In the genomic region with DNA sequence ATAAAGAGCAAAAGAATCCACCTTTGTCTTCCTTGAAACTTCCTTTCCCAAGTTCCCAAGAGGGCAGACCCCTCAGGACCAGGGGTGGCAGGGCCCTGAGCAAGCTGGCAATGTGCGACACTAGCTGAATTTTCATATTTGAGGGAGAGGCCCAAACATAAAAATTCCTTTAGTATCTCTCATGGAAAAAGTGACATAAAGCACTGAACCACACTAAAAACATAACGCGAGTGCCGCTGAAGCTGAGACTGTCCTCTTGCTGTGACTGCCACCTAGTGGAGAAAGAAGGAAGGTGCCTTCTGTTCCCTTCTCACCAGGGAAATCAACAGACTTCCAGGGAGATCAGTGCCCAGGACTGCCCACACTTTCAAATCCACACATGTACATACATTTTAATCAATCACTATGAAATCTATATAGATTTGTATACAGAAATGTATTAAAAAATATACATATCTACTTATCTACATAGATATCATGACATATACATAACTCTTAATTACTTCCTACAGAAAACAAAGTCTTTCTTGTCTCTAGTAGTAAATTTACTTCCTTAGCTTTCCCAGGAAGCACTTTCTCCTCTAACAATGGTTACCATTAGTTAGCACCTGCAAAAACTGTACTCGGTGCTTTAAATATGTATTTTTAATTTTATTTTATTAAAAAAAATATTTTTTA, we compare ENCODE assay signal across 8 cellular contexts.
DNase-seq lines count a peak whose midpoint lies in the region; ATAC-seq and TF ChIP-seq lines count a peak whose summit lies in the region.

No MANE protein-coding gene starts in this region.

- peak; percentile 86 for DNase-seq in GM04504 (ENCODE audit: low read depth)
- DNase-seq in HuH-7.5 (ENCODE audit: low spot score) = peak; percentile 90
- DNase-seq in activated T-cell treated with anti-CD3 and anti-CD28 coated beads for 24 hours (ENCODE audit: low read depth) = peak; percentile 62
- peak; percentile 79 for DNase-seq in epithelial cell of esophagus (ENCODE audit: low read depth)
- peak; percentile 44 for DNase-seq in stimulated activated CD8-positive, alpha-beta memory T cell treated with anti-CD3 and anti-CD28 coated beads, Interleukin-4, amount 100 ng/mL, for 24 hours (ENCODE audit: low read depth)

- H2AFZ ChIP-seq in OCI-LY1 (ENCODE audit: low read length) = no peak overlapping the region

- H3K4me1 ChIP-seq in OCI-LY1 (ENCODE audit: insufficient read depth, low read length, severe bottlenecking) (peaks cover 18% of the 10 kb centered on the region), mucosa of rectum (ENCODE audit: control insufficient read depth in 2 of 2, insufficient read depth in 2 of 2, low read length in 2 of 2) (peaks cover 2 to 12% of the 10 kb centered on the region in 2 donors)

- no peaks in the 10 kb centered on the region for H3K9me2 ChIP-seq in OCI-LY1 (ENCODE audit: low read depth, low read length)

- no peaks in the 10 kb centered on the region for H4K20me1 ChIP-seq in OCI-LY1 (ENCODE audit: insufficient read depth, low read length)

- H3K4me2 ChIP-seq in OCI-LY1 (ENCODE audit: low read length) = no peak overlapping the region; the same call in 1 of the 2 replicates

- H3K36me3 ChIP-seq in OCI-LY1 (ENCODE audit: insufficient read depth, low read length) = peaks cover 31% of the 10 kb centered on the region
- H3K36me3 ChIP-seq in mucosa of rectum (ENCODE audit: control insufficient read depth in 2 of 2, insufficient read depth in 2 of 2, low read length in 2 of 2) = peaks cover 52 to 60% of the 10 kb centered on the region in 2 donors

- no peaks in the 10 kb centered on the region for H3K79me2 ChIP-seq in OCI-LY1 (ENCODE audit: insufficient read depth, low read length)

- no peaks in the 10 kb centered on the region for H3F3A ChIP-seq in OCI-LY1 (ENCODE audit: insufficient read depth, low read length)

- H3K9me3 ChIP-seq in OCI-LY1 (ENCODE audit: low read length) (no peaks in the 10 kb centered on the region), mucosa of rectum (ENCODE audit: control insufficient read depth in 2 of 2, low read length in 2 of 2) (no peaks in the 10 kb centered on the region)

- no peak overlapping the region for H3K4me3 ChIP-seq in OCI-LY1 (ENCODE audit: low read depth, low read length, poor library complexity, severe bottlenecking)
- H3K4me3 ChIP-seq in epithelial cell of esophagus (ENCODE audit: low read length) = no peak overlapping the region
- H3K4me3 ChIP-seq in mucosa of rectum (ENCODE audit: low read length in 2 of 2) = no peak overlapping the region

- no peaks in the 10 kb centered on the region for H3K27me3 ChIP-seq in OCI-LY1 (ENCODE audit: insufficient read depth, low read length)
- no peaks in the 10 kb centered on the region for H3K27me3 ChIP-seq in mucosa of rectum (ENCODE audit: control insufficient read depth in 2 of 2, insufficient read depth in 2 of 2, low read length in 2 of 2)

- no peak overlapping the region for H3K9ac ChIP-seq in OCI-LY1 (ENCODE audit: low read length)
- H3K9ac ChIP-seq in mucosa of rectum (ENCODE audit: low read depth in 1 of 2, low read length in 2 of 2) = peak overlapping the region; percentile 53 to 56

- H3K27ac ChIP-seq in OCI-LY1 (ENCODE audit: low read depth, low read length, poor library complexity, severe bottlenecking) (no peak overlapping the region), mucosa of rectum (ENCODE audit: low read depth in 2 of 2, low read length in 2 of 2) (peak overlapping the region; percentile 69 to 79)

- no peak for ATAC-seq in GM19452 (IDR thresholded peaks at IDR 0.05; ENCODE audit: unreplicated experiment)

- TF ChIP-seq CTCF in OCI-LY1 (IDR thresholded peaks at IDR 0.05; ENCODE audit: low read length) (peak; percentile 73), epithelial cell of esophagus (IDR thresholded peaks at IDR 0.05; ENCODE audit: insufficient read depth, low read depth, low read length, missing control alignments) (peak; percentile 98)
